ENCODE assay signal across 18 cellular contexts in genomic region chr7:21028990-21029337, GRCh38.
"Had no signal": no experiment of that assay in that cellular context is flagged by ENCODE, and none has a peak within 500 bp of the region (broad histone marks: within the 10 kb centered on the region; RNA-seq: fewer than 3 reads in every experiment).

No MANE protein-coding gene starts in this region.

- H3K4me3 Mint-ChIP-seq: activated CD8-positive, alpha-beta T cell treated with anti-CD3 and anti-CD28 coated beads, Interleukin-2, amount 10 ng/mL, durations not matched to agents 7 days and 5 days; activated T-helper 1 cell treated with anti-CD3 and anti-CD28 coated beads, Interleukin-12 subunit alpha, Interleukin-12 subunit beta, Interleukin-2, Interleukin-4 antibody, amounts not matched to agents 30 ng/mL and 10 ng/mL and 1 ng/mL, durations not matched to agents 14 hours and 24 hours and 36 hours; memory B cell; natural killer cell had no signal

- H3K36me3 ChIP-seq: cardiac muscle cell, left lung, ovary, stomach, thoracic aorta, uterus, WERI-Rb-1 had no signal

- H3K36me3 Mint-ChIP-seq: memory B cell, natural killer cell had no signal

- H3K9me3 ChIP-seq: left lung, ovary, stomach, thoracic aorta, uterus had no signal

- DNase-seq: activated CD4-positive, alpha-beta T cell treated with anti-CD3 and anti-CD28 coated beads for 4 hours; activated CD8-positive, alpha-beta memory T cell treated with anti-CD3 and anti-CD28 coated beads, Interleukin-2, amount 50 U/mL, for 48 hours; activated CD8-positive, alpha-beta T cell treated with anti-CD3 and anti-CD28 coated beads, Interleukin-2, amount 10 ng/mL, durations not matched to agents 7 days and 5 days; activated naive CD4-positive, alpha-beta T cell; head of caudate nucleus; natural killer cell; ovary; stimulated activated CD4-positive, alpha-beta T cell treated with anti-CD3 and anti-CD28 coated beads, Interleukin-15, amount 100 ng/mL, for 24 hours; stimulated activated CD4-positive, alpha-beta T cell treated with anti-CD3 and anti-CD28 coated beads, Interleukin-4, amount 100 ng/mL, for 4 hours; stomach; uterus; WERI-Rb-1 had no signal

- H3K4me1 ChIP-seq: foreskin keratinocyte, left lung, uterus had no signal

- H3K27ac Mint-ChIP-seq: activated CD8-positive, alpha-beta T cell treated with anti-CD3 and anti-CD28 coated beads, Interleukin-2, amount 10 ng/mL, durations not matched to agents 7 days and 5 days; activated T-helper 1 cell treated with anti-CD3 and anti-CD28 coated beads, Interleukin-12 subunit alpha, Interleukin-12 subunit beta, Interleukin-2, Interleukin-4 antibody, amounts not matched to agents 30 ng/mL and 10 ng/mL and 1 ng/mL, durations not matched to agents 14 hours and 24 hours and 36 hours; memory B cell; natural killer cell had no signal

- H3K27me3 ChIP-seq: cardiac muscle cell, foreskin keratinocyte, ovary, uterus had no signal

- H3K27me3 Mint-ChIP-seq: memory B cell had no signal

- H3K4me1 Mint-ChIP-seq: memory B cell, natural killer cell had no signal

- ATAC-seq: activated CD8-positive, alpha-beta T cell treated with anti-CD3 and anti-CD28 coated beads, Interleukin-2, amount 10 ng/mL, durations not matched to agents 7 days and 5 days; natural killer cell had no signal

- H3K9me3 Mint-ChIP-seq: activated T-helper 1 cell treated with anti-CD3 and anti-CD28 coated beads, Interleukin-12 subunit alpha, Interleukin-12 subunit beta, Interleukin-2, Interleukin-4 antibody, amounts not matched to agents 30 ng/mL and 10 ng/mL and 1 ng/mL, durations not matched to agents 14 hours and 24 hours and 36 hours; memory B cell; natural killer cell had no signal

- H3K4me3 ChIP-seq: cardiac muscle cell, left lung, ovary, stomach, thoracic aorta, uterus had no signal

- H3K27ac ChIP-seq: cardiac muscle cell, foreskin keratinocyte, left lung, ovary, stomach, thoracic aorta, uterus, WERI-Rb-1 had no signal
